Comparison of ENCODE assay signal across 26 cellular contexts in genomic region chr1:198755715-198756114, GRCh38.
DNase-seq lines count a peak whose midpoint lies in the region; ATAC-seq, FAIRE-seq and TF ChIP-seq lines count a peak whose summit lies in the region.
"Had no signal": no experiment of that assay in that cellular context is flagged by ENCODE, and none has a peak within 500 bp of the region (broad histone marks: within the 10 kb centered on the region; RNA-seq: fewer than 3 reads in every experiment).

No MANE protein-coding gene starts in this region.

- WGBS in HepG2 (ENCODE audit: low lambda C conversion rate), result 0% methylated on average over 2 of the region's 2 CpGs
- 33% methylated on average over 2 of the region's 2 CpGs for whole genome bisulfite sequencing in right lobe of liver (ENCODE audit: insufficient coverage, low coverage, low lambda C conversion rate, missing lambda C conversion rate)

- no peak overlapping the region for H3K27ac ChIP-seq in HepG2 (ENCODE audit: extremely low read length, insufficient read depth, low read length)
- H3K27ac ChIP-seq in right lobe of liver, result no peak overlapping the region
- H3K27ac ChIP-seq in Karpas-422 (ENCODE audit: low read length), result peak overlapping the region; percentile 44
- H3K27ac ChIP-seq: adrenal gland, esophagus muscularis mucosa, left ventricle myocardium inferior, prostate gland had no signal

- no peak overlapping the region for H3K4me2 ChIP-seq in HepG2 (ENCODE audit: low read depth, low read length)
- no peak overlapping the region for H3K4me2 ChIP-seq in Karpas-422 (ENCODE audit: low read depth, low read length, poor library complexity, severe bottlenecking)

- CTCF ChIA-PET in HepG2 (lab: Yijun Ruan, JAX; ENCODE audit: low intra/inter-chr PET ratio, low total read pairs), result interaction anchor here (1.2 kb wide), 1 partner anchor 488 kb away, joined by 3 read pairs; no protein-coding TSS in a partner anchor

- no peaks in the 10 kb centered on the region for H3K4me1 ChIP-seq in HepG2 (ENCODE audit: insufficient read depth, low read length)
- H3K4me1 ChIP-seq in right lobe of liver, result no peaks in the 10 kb centered on the region
- H3K4me1 ChIP-seq in Karpas-422 (ENCODE audit: low read length), result peaks cover 21% of the 10 kb centered on the region
- H3K4me1 ChIP-seq: adrenal gland, Caco-2, esophagus muscularis mucosa, HAP-1, left ventricle myocardium inferior, prostate gland had no signal

- H3K4me3 ChIP-seq in HepG2 (replicated peaks in 1 of 3; ENCODE audit: insufficient read depth in 1 of 3, low read depth in 2 of 3, low read length in 3 of 3) (no peak overlapping the region), right lobe of liver (no peak overlapping the region), Karpas-422 (ENCODE audit: low read length) (no peak overlapping the region)
- H3K4me3 ChIP-seq: adrenal gland, esophagus muscularis mucosa, HAP-1, left ventricle myocardium inferior, prostate gland had no signal

- TF ChIP-seq CTCF in HepG2 (CRISPR knock-in tag; IDR thresholded peaks at IDR 0.05), result no peak
- no peak for TF ChIP-seq CTCF in right lobe of liver (IDR thresholded peaks at IDR 0.05)

- POLR2A ChIA-PET in HepG2 (lab: Yijun Ruan, JAX), result no interaction called here

- TF ChIP-seq POLR2A in HepG2 (IDR thresholded peaks at IDR 0.05; ENCODE audit: insufficient read depth in 1 of 2, low read depth in 2 of 2, low read length in 2 of 2) (no peak), right lobe of liver (IDR thresholded peaks at IDR 0.05) (no peak)

- no peak overlapping the region for H3K4me3 Mint-ChIP-seq in effector memory CD8-positive, alpha-beta T cell
- no peak overlapping the region for H3K4me3 Mint-ChIP-seq in stimulated activated naive B cell treated with anti-CD40 and anti-IgM and Interleukin-4, amounts not matched to agents 10 μg/mL and 1 μg/mL and 100 μg/mL, for 72 hours
- H3K4me3 Mint-ChIP-seq: activated CD4-positive, alpha-beta memory T cell treated with anti-CD3 and anti-CD28 coated beads, Interleukin-2, amount 10 ng/mL, durations not matched to agents 7 days and 5 days; dendritic cell treated with granulocyte-macrophage colony-stimulating factor and Interleukin-4, amounts not matched to agents 40 ng/mL and 50 ng/mL, for 4 days had no signal

- peaks cover 12 to 42% of the 10 kb centered on the region in 2 donors for H3K4me1 Mint-ChIP-seq in effector memory CD8-positive, alpha-beta T cell (ENCODE audit: low read depth in 2 of 2)
- H3K4me1 Mint-ChIP-seq in stimulated activated naive B cell treated with anti-CD40 and anti-IgM and Interleukin-4, amounts not matched to agents 10 μg/mL and 1 μg/mL and 100 μg/mL, for 72 hours, result peaks cover 17 to 23% of the 10 kb centered on the region in 2 donors
- H3K4me1 Mint-ChIP-seq: activated CD4-positive, alpha-beta memory T cell treated with anti-CD3 and anti-CD28 coated beads, Interleukin-2, amount 10 ng/mL, durations not matched to agents 7 days and 5 days had no signal

- H3K36me3 Mint-ChIP-seq in effector memory CD8-positive, alpha-beta T cell (ENCODE audit: insufficient read depth), result peaks cover 68% of the 10 kb centered on the region
- peaks cover 19 to 38% of the 10 kb centered on the region in 2 donors for H3K36me3 Mint-ChIP-seq in stimulated activated naive B cell treated with anti-CD40 and anti-IgM and Interleukin-4, amounts not matched to agents 10 μg/mL and 1 μg/mL and 100 μg/mL, for 72 hours

- no peaks in the 10 kb centered on the region for H3K79me2 ChIP-seq in HepG2 (ENCODE audit: insufficient read depth, low read length)
- H3K79me2 ChIP-seq in Karpas-422 (ENCODE audit: low read length), result no peaks in the 10 kb centered on the region

- ATAC-seq in HepG2 (no peak), right lobe of liver (no peak), HG03196 (IDR thresholded peaks at IDR 0.05; ENCODE audit: unreplicated experiment) (no peak), HG03354 (IDR thresholded peaks at IDR 0.05; ENCODE audit: poor library complexity, severe bottlenecking, unreplicated experiment) (no peak), GM21367 (IDR thresholded peaks at IDR 0.05; ENCODE audit: unreplicated experiment) (no peak)
- ATAC-seq in effector memory CD8-positive, alpha-beta T cell (replicated peaks), result no peak
- ATAC-seq in stimulated activated naive B cell treated with anti-CD40 and anti-IgM and Interleukin-4, amounts not matched to agents 10 μg/mL and 1 μg/mL and 100 μg/mL, for 72 hours (replicated peaks), result no peak
- ATAC-seq: sciatic nerve had no signal

- H4K20me1 ChIP-seq in HepG2 (ENCODE audit: insufficient read depth, low read length), result no peaks in the 10 kb centered on the region
- no peaks in the 10 kb centered on the region for H4K20me1 ChIP-seq in Karpas-422 (ENCODE audit: insufficient read depth, low read depth, low read length)

- no peak for FAIRE-seq in HepG2 (lab: Jason Lieb, UNC)
- FAIRE-seq: keratinocyte had no signal

- no peaks in the 10 kb centered on the region for H3K9me3 ChIP-seq in HepG2 (ENCODE audit: low read length)
- no peaks in the 10 kb centered on the region for H3K9me3 ChIP-seq in right lobe of liver
- H3K9me3 ChIP-seq in Karpas-422 (ENCODE audit: low read length), result no peaks in the 10 kb centered on the region
- H3K9me3 ChIP-seq: adrenal gland, Caco-2, esophagus muscularis mucosa, HAP-1, left ventricle myocardium inferior, prostate gland had no signal

- H3K36me3 ChIP-seq in HepG2 (replicated peaks in 1 of 2; ENCODE audit: control insufficient read depth in 1 of 2, insufficient read depth in 2 of 2, low read length in 2 of 2) (no peaks in the 10 kb centered on the region), right lobe of liver (no peaks in the 10 kb centered on the region), Karpas-422 (ENCODE audit: insufficient read depth, low read length) (peaks cover 58% of the 10 kb centered on the region)
- H3K36me3 ChIP-seq: adrenal gland, esophagus muscularis mucosa, HAP-1, left ventricle myocardium inferior, prostate gland had no signal

- in situ Hi-C loops in HepG2 (cut with HindIII; ENCODE audit: extremely low pct_ligation_motif_present, low pct_unique_long_range_greater_than_20kb), result loop anchor here (25.0 kb wide), 1 partner anchor 357 kb away; no protein-coding TSS in a partner anchor

- peak overlapping the region; percentile 52 to 76 for H3K27ac Mint-ChIP-seq in effector memory CD8-positive, alpha-beta T cell
- peak overlapping the region; percentile 80 for H3K27ac Mint-ChIP-seq in stimulated activated naive B cell treated with anti-CD40 and anti-IgM and Interleukin-4, amounts not matched to agents 10 μg/mL and 1 μg/mL and 100 μg/mL, for 72 hours
- H3K27ac Mint-ChIP-seq: activated CD4-positive, alpha-beta memory T cell treated with anti-CD3 and anti-CD28 coated beads, Interleukin-2, amount 10 ng/mL, durations not matched to agents 7 days and 5 days had no signal

- H3K27me3 Mint-ChIP-seq in effector memory CD8-positive, alpha-beta T cell, result no peaks in the 10 kb centered on the region
- no peaks in the 10 kb centered on the region for H3K27me3 Mint-ChIP-seq in stimulated activated naive B cell treated with anti-CD40 and anti-IgM and Interleukin-4, amounts not matched to agents 10 μg/mL and 1 μg/mL and 100 μg/mL, for 72 hours
- H3K27me3 Mint-ChIP-seq: activated CD4-positive, alpha-beta memory T cell treated with anti-CD3 and anti-CD28 coated beads, Interleukin-2, amount 10 ng/mL, durations not matched to agents 7 days and 5 days; dendritic cell treated with granulocyte-macrophage colony-stimulating factor and Interleukin-4, amounts not matched to agents 40 ng/mL and 50 ng/mL, for 4 days had no signal

- TF ChIP-seq EP300 in HepG2 (IDR thresholded peaks at IDR 0.05; ENCODE audit: low read depth in 2 of 2, low read length in 2 of 2) (no peak), HepG2 (CRISPR knock-in tag; IDR thresholded peaks at IDR 0.05; ENCODE audit: borderline replicate concordance) (no peak)

- H3K9ac ChIP-seq in HepG2 (ENCODE audit: insufficient read depth, low read depth, low read length), result no peak overlapping the region
- no peak overlapping the region for H3K9ac ChIP-seq in Karpas-422 (ENCODE audit: low read length)

- no peaks in the 10 kb centered on the region for H3K9me2 ChIP-seq in Karpas-422 (replicated peaks; ENCODE audit: insufficient read depth, low read length)

- DNase-seq in HepG2 (ENCODE audit: low spot score), result no peak
- no peak for DNase-seq in right lobe of liver
- no peak for DNase-seq in Karpas-422
- no peak for DNase-seq in effector memory CD8-positive, alpha-beta T cell
- no peak for DNase-seq in stimulated activated naive B cell treated with anti-CD40 and anti-IgM and Interleukin-4, amounts not matched to agents 10 μg/mL and 1 μg/mL and 100 μg/mL, for 72 hours
- DNase-seq: activated CD4-positive, alpha-beta memory T cell treated with anti-CD3 and anti-CD28 coated beads, Interleukin-2, amount 10 ng/mL, durations not matched to agents 7 days and 5 days; activated CD4-positive, CD25-positive, alpha-beta regulatory T cell treated with anti-CD3 and anti-CD28 coated beads, Interleukin-2, amount 50 U/mL, for 72 hours; activated effector memory CD4-positive, alpha-beta T cell treated with anti-CD3 and anti-CD28 coated beads, Interleukin-2, amount 50 U/mL, for 16 hours; adrenal gland; Caco-2; head of caudate nucleus; left ventricle myocardium inferior; mesendoderm; NCI-H1105; NCI-H187 treated with DMSO at 0.1 percent for 48 hours; RPMI8226; stimulated activated CD4-positive, alpha-beta T cell treated with anti-CD3 and anti-CD28 coated beads, Interleukin-2, amount 100 ng/mL, for 48 hours had no signal

- no peaks in the 10 kb centered on the region for H3K27me3 ChIP-seq in HepG2 (ENCODE audit: control insufficient read depth in 1 of 2, insufficient read depth in 2 of 2, low read length in 2 of 2)
- H3K27me3 ChIP-seq in right lobe of liver, result no peaks in the 10 kb centered on the region
- H3K27me3 ChIP-seq in Karpas-422 (ENCODE audit: low read length), result no peaks in the 10 kb centered on the region
- H3K27me3 ChIP-seq: adrenal gland, esophagus muscularis mucosa had no signal

- TF ChIP-seq RAD21 in HepG2 (CRISPR knock-in tag; IDR thresholded peaks at IDR 0.05), result no peak

- intact Hi-C loops in HepG2 (cut with micrococcal nuclease; ENCODE audit: unreplicated experiment), result loop anchor here (1.0 to 5.0 kb wide), 3 partner anchors 358 to 797 kb away; no protein-coding TSS in a partner anchor
- intact Hi-C loops in right lobe of liver (cut with DNase I), result no loop called here

- no TSS peak for BruUV-seq in HepG2 (replicated peaks; lab: Mats Ljungman, UMichigan)

- H2AFZ ChIP-seq in HepG2 (ENCODE audit: low read length) (no peak overlapping the region), Karpas-422 (ENCODE audit: low read length) (no peak overlapping the region)

- peaks cover 0 to 1% of the 10 kb centered on the region in 2 donors for H3K9me3 Mint-ChIP-seq in effector memory CD8-positive, alpha-beta T cell
- no peaks in the 10 kb centered on the region for H3K9me3 Mint-ChIP-seq in stimulated activated naive B cell treated with anti-CD40 and anti-IgM and Interleukin-4, amounts not matched to agents 10 μg/mL and 1 μg/mL and 100 μg/mL, for 72 hours
- H3K9me3 Mint-ChIP-seq: activated CD4-positive, alpha-beta memory T cell treated with anti-CD3 and anti-CD28 coated beads, Interleukin-2, amount 10 ng/mL, durations not matched to agents 7 days and 5 days; dendritic cell treated with granulocyte-macrophage colony-stimulating factor and Interleukin-4, amounts not matched to agents 40 ng/mL and 50 ng/mL, for 4 days had no signal

TF ChIP-seq in HepG2, 621 proteins besides CTCF, POLR2A, EP300 and RAD21 (continues in another document):
- TF ChIP-seq CBX2 (IDR thresholded peaks at IDR 0.05; ENCODE audit: low read depth, low read length) (no peak), CBX2 (CRISPR knock-in tag; IDR thresholded peaks at IDR 0.05; ENCODE audit: low read depth) (no peak)
